ENCODE assay signal across 1 cellular context in genomic region chr4:48193921-48194320, GRCh38.
TF ChIP-seq lines count a peak whose summit lies in the region.

No MANE protein-coding gene starts in this region.

TF ChIP-seq in GM12878, 131 proteins besides CTCF, POLR2A, EP300 and RAD21 (continued from another document):
- TF ChIP-seq HSF1 (IDR thresholded peaks at IDR 0.05; ENCODE audit: low read depth, low read length) (no peak), KDM1A (IDR thresholded peaks at IDR 0.05; ENCODE audit: borderline replicate concordance) (no peak), BHLHE40 (IDR thresholded peaks at IDR 0.05; ENCODE audit: borderline replicate concordance in 1 of 2, low read depth in 2 of 2, low read length in 1 of 2) (no peak), RAD51 (IDR thresholded peaks at IDR 0.05) (no peak), HDAC2 (IDR thresholded peaks at IDR 0.05) (no peak), EZH2 (IDR thresholded peaks at IDR 0.05; ENCODE audit: borderline replicate concordance, control insufficient read depth, low read depth, low read length) (no peak), STAT1 (conservative IDR thresholded peaks at IDR 0.05) (no peak), FOS (IDR thresholded peaks at IDR 0.05; ENCODE audit: borderline replicate concordance, extremely low read depth, insufficient read length) (no peak), MXI1 (IDR thresholded peaks at IDR 0.05; ENCODE audit: low read depth, low read length) (no peak), CBFB (IDR thresholded peaks at IDR 0.05; ENCODE audit: low read depth) (no peak), MEF2A (IDR thresholded peaks at IDR 0.05; ENCODE audit: insufficient read depth, low read depth, low read length) (no peak), BRCA1 (IDR thresholded peaks at IDR 0.05; ENCODE audit: low read depth, low read length) (no peak)
